14 cellular contexts compared by ENCODE assay signal in genomic region chr6:139508576-139508975, GRCh38.
DNase-seq lines count a peak whose midpoint lies in the region; ATAC-seq and TF ChIP-seq lines count a peak whose summit lies in the region.
"Had no signal": no experiment of that assay in that cellular context is flagged by ENCODE, and none has a peak within 500 bp of the region (broad histone marks: within the 10 kb centered on the region; RNA-seq: fewer than 3 reads in every experiment).

No MANE protein-coding gene starts in this region.

- no peak for TF ChIP-seq CTCF in left ventricle myocardium inferior (IDR thresholded peaks at IDR 0.05; ENCODE audit: borderline replicate concordance)

- intact Hi-C loops in left ventricle myocardium inferior (cut with micrococcal nuclease): no loop called here

- no peaks in the 10 kb centered on the region for H3K36me3 ChIP-seq in left ventricle myocardium inferior
- H3K36me3 ChIP-seq: BLaER1 had no signal

- no peaks in the 10 kb centered on the region for H3K9me3 ChIP-seq in left ventricle myocardium inferior (replicated peaks)
- H3K9me3 ChIP-seq: BLaER1, Caco-2 had no signal

- no peaks in the 10 kb centered on the region for H3K27me3 ChIP-seq in left ventricle myocardium inferior (ENCODE audit: low read depth)
- H3K27me3 ChIP-seq: BLaER1 had no signal

- DNase-seq in NCI-H748 (lab: John Stamatoyannopoulos, UW; ENCODE audit: unreplicated experiment): peak; percentile 46
- no peak for DNase-seq in NCI-H748 treated with DMSO at 0.1 percent for 48 hours (lab: John Stamatoyannopoulos, UW)
- DNase-seq in DMS53 treated with DMSO at 0.1 percent for 48 hours (lab: John Stamatoyannopoulos, UW; ENCODE audit: unreplicated experiment): peak; percentile 73
- DNase-seq in NCI-H345 (lab: John Stamatoyannopoulos, UW): peak; percentile 34
- peak; percentile 7 for DNase-seq in NCI-H774 (lab: John Stamatoyannopoulos, UW)
- DNase-seq in left ventricle myocardium inferior: no peak
- DNase-seq in dedifferentiated amniotic fluid mesenchymal stem cell (ENCODE audit: extremely low spot score): no peak
- DNase-seq: 8988T; Caco-2; CD8-positive, alpha-beta memory T cell; H7 had no signal

- H3K4me3 ChIP-seq in left ventricle myocardium inferior: no peak overlapping the region
- H3K4me3 ChIP-seq: BLaER1, GM23338 had no signal

- H3K27ac ChIP-seq in left ventricle myocardium inferior (replicated peaks): no peak overlapping the region
- H3K27ac ChIP-seq: BLaER1 had no signal

- peaks cover 6% of the 10 kb centered on the region for H3K4me1 ChIP-seq in left ventricle myocardium inferior
- H3K4me1 ChIP-seq: BLaER1, Caco-2 had no signal

- no peak for ATAC-seq in HG02571 (IDR thresholded peaks at IDR 0.05; ENCODE audit: unreplicated experiment)
- ATAC-seq: GM23338 had no signal

Comparison
In these comparisons a context has a peak if more than half of its experiments do, and no peak if none do; other contexts are left out.
1. DNase-seq: peak in NCI-H748 (single experiment), DMS53 treated with DMSO at 0.1 percent for 48 hours (single experiment), NCI-H345 (single experiment) and NCI-H774 (single experiment); none in NCI-H748 treated with DMSO at 0.1 percent for 48 hours (single experiment), left ventricle myocardium inferior (single experiment) and dedifferentiated amniotic fluid mesenchymal stem cell (single experiment).